In the genomic region with DNA sequence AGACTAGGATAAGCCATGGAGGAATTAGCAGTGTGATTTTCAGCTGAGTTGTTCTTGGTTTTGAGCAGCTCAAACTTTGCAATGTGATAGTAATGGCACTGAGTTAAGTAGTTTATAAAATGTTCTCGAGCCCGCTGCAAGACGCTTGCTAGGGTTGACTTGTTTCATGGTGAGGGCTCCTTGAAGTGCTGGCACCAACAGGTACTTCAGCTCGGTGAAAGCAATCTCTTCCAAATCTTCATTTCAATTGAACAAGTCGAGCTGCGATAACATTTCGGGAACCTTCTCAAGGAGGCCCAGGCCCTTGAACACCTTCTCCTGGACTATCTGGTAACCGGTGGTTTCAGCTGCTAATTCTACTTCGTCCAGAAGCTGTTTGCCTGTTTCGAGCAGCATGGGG, we compare ENCODE assay signal across 7 cellular contexts.
"Had no signal": no experiment of that assay in that cellular context is flagged by ENCODE, and none has a peak within 500 bp of the region (broad histone marks: within the 10 kb centered on the region; RNA-seq: fewer than 3 reads in every experiment).

No MANE protein-coding gene starts in this region.

- H3K27ac ChIP-seq: GM23248, KMS-11 had no signal

- H3K4me2 ChIP-seq: KMS-11 had no signal

- FAIRE-seq: H54 had no signal

- H3K4me3 ChIP-seq: GM23248 had no signal

- H2AFZ ChIP-seq: GM23248 had no signal

- DNase-seq: GM23248, GOT3, H9, HCEC 1CT, KBM-7 had no signal

- H3K9ac ChIP-seq: GM23248, KMS-11 had no signal
